Comparison of ENCODE assay signal across 10 cellular contexts in the genomic region with DNA sequence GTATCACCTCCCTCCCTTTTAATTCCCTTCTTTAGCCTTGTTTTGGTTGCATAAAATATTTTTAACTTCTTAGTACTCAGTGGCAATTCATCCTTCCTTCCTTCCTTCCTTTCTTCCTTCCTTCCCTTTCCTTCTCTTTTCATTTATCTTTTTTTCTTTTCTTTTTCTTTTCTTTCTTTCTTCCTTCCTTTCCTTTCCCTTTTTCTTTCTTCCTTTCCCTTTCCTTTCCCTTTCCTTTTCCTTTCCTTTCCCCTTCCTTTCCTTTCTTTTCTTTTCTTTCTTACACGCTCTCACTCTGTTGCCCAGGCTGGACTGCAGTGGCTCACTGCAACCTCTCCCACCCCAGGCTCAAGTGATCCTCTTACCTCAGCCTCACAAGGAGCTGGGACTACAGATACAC.
"Had no signal": no experiment of that assay in that cellular context is flagged by ENCODE, and none has a peak within 500 bp of the region (broad histone marks: within the 10 kb centered on the region; RNA-seq: fewer than 3 reads in every experiment).

No MANE protein-coding gene starts in this region.

- H3K4me3 ChIP-seq: GM23338 had no signal

- DNase-seq: H9, HCEC 1CT, HFFc6, IMR-90, KBM-7 had no signal

- H3K9me3 Mint-ChIP-seq: GM23338, H9, HFFc6 had no signal

- H2AFZ ChIP-seq: GM23338 had no signal

- H3K27ac ChIP-seq: KMS-11 had no signal

- H3K9ac ChIP-seq: KMS-11 had no signal

- H3K4me2 ChIP-seq: GM23338, KMS-11 had no signal

- FAIRE-seq: H1, H54, HTR-8/SVneo had no signal

- H3K4me3 Mint-ChIP-seq: GM23338, H9, HFFc6 had no signal

- H3K4me1 Mint-ChIP-seq: GM23338, H9 had no signal

- ATAC-seq: GM23338 had no signal

- H3K27ac Mint-ChIP-seq: GM23338, HFFc6 had no signal
